8 cellular contexts compared by ENCODE assay signal in the genomic region with DNA sequence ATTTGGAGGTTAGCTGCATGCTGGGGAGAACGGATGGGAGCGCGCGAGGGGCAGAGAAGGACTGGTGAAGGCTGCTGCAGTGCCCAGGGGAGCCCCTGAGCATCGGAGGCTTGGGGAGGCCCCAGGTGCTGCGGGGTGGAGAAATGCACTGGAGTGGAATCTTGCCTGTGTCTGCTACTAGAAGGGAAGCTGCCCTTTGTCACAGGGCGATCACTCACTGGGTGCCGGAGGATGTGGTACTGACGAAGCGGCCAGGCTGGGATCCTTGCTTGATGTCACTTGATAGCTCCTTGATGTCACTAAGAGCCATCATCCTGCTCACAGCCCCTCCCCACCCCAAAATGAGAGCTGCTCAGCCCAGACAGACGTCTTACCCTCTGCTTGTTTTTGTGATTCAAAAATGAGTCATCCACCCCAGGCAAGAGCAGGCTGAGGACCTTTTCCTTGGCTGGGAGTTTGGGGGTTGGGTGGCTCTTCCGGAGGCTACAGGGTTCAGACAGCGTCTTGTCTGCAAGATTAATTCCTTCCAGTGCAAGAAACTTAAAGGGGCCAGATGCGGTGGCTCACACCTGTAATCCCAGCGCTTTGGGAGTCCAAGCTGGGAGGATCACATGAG.
DNase-seq lines count a peak whose midpoint lies in the region; ATAC-seq and TF ChIP-seq lines count a peak whose summit lies in the region.

No MANE protein-coding gene starts in this region.

- H3K27ac Mint-ChIP-seq in GM23338 = no peak overlapping the region

- H2AFZ ChIP-seq in GM23338 = peak overlapping the region; percentile 60; the same call in 1 of the 2 replicates

- no peaks in the 10 kb centered on the region for H3K79me2 ChIP-seq in GM23338 (replicated peaks; ENCODE audit: insufficient read depth)

- H4K20me1 ChIP-seq in GM23338 (replicated peaks; ENCODE audit: insufficient read depth) = no peaks in the 10 kb centered on the region

- no peaks in the 10 kb centered on the region for H3K36me3 ChIP-seq in GM23338 (ENCODE audit: insufficient read depth)

- H3K9me2 ChIP-seq in GM23338 (ENCODE audit: insufficient read depth) = no peaks in the 10 kb centered on the region

- ATAC-seq in GM23338 (peak; percentile 59), GM21515 (IDR thresholded peaks at IDR 0.05; ENCODE audit: unreplicated experiment) (no peak), GM21360 (IDR thresholded peaks at IDR 0.05; ENCODE audit: unreplicated experiment) (no peak)

- H3K27me3 Mint-ChIP-seq in GM23338 (ENCODE audit: insufficient read depth, low read depth, poor library complexity) = peaks cover 5% of the 10 kb centered on the region

- TF ChIP-seq CTCF in GM23338 (conservative IDR thresholded peaks at IDR 0.05; ENCODE audit: low read depth in 2 of 2) (no peak), VCaP (conservative IDR thresholded peaks at IDR 0.05) (no peak)

- peaks cover 25% of the 10 kb centered on the region for H3K4me1 Mint-ChIP-seq in GM23338

- no peak overlapping the region for H3K4me2 ChIP-seq in GM23338

- no peaks in the 10 kb centered on the region for H3K9me3 Mint-ChIP-seq in GM23338

- no peak overlapping the region for H3K27ac ChIP-seq in GM23338 (ENCODE audit: low read depth)
- H3K27ac ChIP-seq in VCaP = peak overlapping the region; percentile 100

- H3K36me3 Mint-ChIP-seq in GM23338 (ENCODE audit: low read depth) = no peaks in the 10 kb centered on the region

- no peaks in the 10 kb centered on the region for H3K27me3 ChIP-seq in GM23338 (ENCODE audit: insufficient read depth)

- DNase-seq in 8988T = peak; percentile 52
- peak; percentile 47 for DNase-seq in GM23338 (ENCODE audit: low spot score)
- DNase-seq in iPS DF 4.7 (ENCODE audit: extremely low read depth, low spot score) = peak; percentile 49
- no peak for DNase-seq in NK-92 treated with Interleukin-12 subunit alpha and Interleukin-12 subunit beta, amount 100 ng/mL, for 24 hours (lab: John Stamatoyannopoulos, UW)
- DNase-seq in ureter (ENCODE audit: low spot score) = no peak

- H3F3A ChIP-seq in GM23338 (replicated peaks; ENCODE audit: low read depth) = no peaks in the 10 kb centered on the region

- H3K4me3 Mint-ChIP-seq in GM23338 = no peak overlapping the region; the same call in 2 of the 3 replicates

- H3K4me1 ChIP-seq in GM23338 (ENCODE audit: insufficient read depth) = peaks cover 6% of the 10 kb centered on the region; the same call in 1 of the 2 replicates

- H3K4me3 ChIP-seq in GM23338 = no peak overlapping the region

TF ChIP-seq in GM23338, 12 proteins besides CTCF, POLR2A, EP300 and RAD21:
- no peak for TF ChIP-seq NANOG (IDR thresholded peaks at IDR 0.05; ENCODE audit: borderline replicate concordance)
- peak; percentile 53; the same call in 1 of the 2 replicates for TF ChIP-seq CREB1 (CRISPR knock-in tag; IDR thresholded peaks at IDR 0.05; ENCODE audit: low read depth)

Comparison
In these comparisons a context has a peak if more than half of its experiments do, and no peak if none do; other contexts are left out.
1. DNase-seq: peak in 8988T (single experiment), GM23338 (single experiment) and iPS DF 4.7 (single experiment); none in NK-92 treated with Interleukin-12 subunit alpha and Interleukin-12 subunit beta, amount 100 ng/mL, for 24 hours (single experiment) and ureter (single experiment).